Comparison of ENCODE assay signal across 20 cellular contexts in the genomic region with DNA sequence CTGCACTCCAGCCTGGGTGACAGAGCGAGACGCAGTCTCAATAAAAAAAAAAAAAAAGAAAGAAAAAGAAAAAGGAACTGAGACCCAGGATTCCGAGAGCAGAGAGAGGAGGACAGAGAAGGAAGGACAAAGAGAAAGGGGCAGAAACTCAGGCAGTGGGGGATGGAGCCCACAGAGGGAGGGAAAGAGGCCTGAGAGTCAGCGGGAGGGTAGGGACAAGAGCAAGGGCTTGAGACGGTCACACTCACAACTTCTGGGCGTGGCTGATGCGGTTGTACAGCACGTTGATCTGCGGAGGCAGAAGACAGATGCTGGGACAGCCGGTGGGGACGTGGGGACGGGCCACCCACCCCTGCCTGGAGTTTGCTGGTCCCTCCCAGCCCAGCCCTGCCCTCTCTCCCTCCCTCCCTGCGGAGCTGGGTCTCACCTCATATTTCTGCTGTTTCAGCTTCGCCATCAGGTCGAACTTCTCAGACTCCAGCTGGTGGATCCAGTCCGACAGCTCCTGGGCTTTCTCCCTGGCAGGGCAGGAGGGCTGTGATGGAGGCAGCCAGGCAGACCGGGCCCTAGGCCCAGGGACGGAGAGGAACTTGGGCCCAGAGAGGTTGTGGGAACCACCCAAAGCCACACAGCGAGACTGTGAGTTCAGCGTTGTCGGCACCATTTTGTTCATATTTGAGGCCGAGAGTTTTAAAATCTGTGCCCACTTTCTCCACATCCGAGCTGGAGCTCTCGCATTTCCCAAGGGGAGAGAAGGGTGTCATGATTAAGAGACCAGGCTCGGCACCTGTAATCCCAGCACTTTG. TPM values are rescaled to one million over a fixed set of nuclear protein-coding genes. Genes with fewer than 3 reads are reported as not detected.
A peak's percentile ranks its signal among the peaks of the same experiment; 100 is the strongest.
DNase-seq lines count a peak whose midpoint lies in the region; ATAC-seq and TF ChIP-seq lines count a peak whose summit lies in the region.
"Had no signal": no experiment of that assay in that cellular context is flagged by ENCODE, and none has a peak within 500 bp of the region (broad histone marks: within the 10 kb centered on the region; RNA-seq: fewer than 3 reads in every experiment).

No MANE protein-coding gene starts in this region.

- POLR2A ChIA-PET in RWPE1 (lab: Yijun Ruan, JAX; ENCODE audit: low non-redundant PET): no interaction called here

- H3K27ac ChIP-seq in BLaER1 treated with 17β-estradiol and CSF1 and Interleukin-3, amounts not matched to agents 10 nM and 100 nM: peak overlapping the region in 10 of 11 experiments; percentile 38 to 76 (median 60); a peak in 17 of 22 replicates
- peak overlapping the region; percentile 4; the same call in 1 of the 2 replicates for H3K27ac ChIP-seq in RWPE1
- H3K27ac ChIP-seq in prostate gland: no peak overlapping the region
- H3K27ac ChIP-seq: SJSA1 had no signal

- peaks cover 7 to 9% (median 9%) of the 10 kb centered on the region in 3 donors for H3K4me1 Mint-ChIP-seq in naive B cell
- H3K4me1 Mint-ChIP-seq in stimulated activated effector memory CD8-positive, alpha-beta T cell treated with anti-CD3 and anti-CD28 coated beads, Interleukin-12 subunit alpha, Interleukin-12 subunit beta, amount 100 ng/mL, for 72 hours: no peaks in the 10 kb centered on the region
- H3K4me1 Mint-ChIP-seq: activated naive CD4-positive, alpha-beta T cell treated with anti-CD3 and anti-CD28 coated beads, Interleukin-2, amount 50 U/mL, for 24 hours; immature natural killer cell had no signal

- 50% methylated on average over 25 of the region's 25 CpGs for WGBS in prostate gland

- ATAC-seq in naive B cell (ENCODE audit: low read depth in 2 of 2): peak; percentile 45 to 56
- no peak for ATAC-seq in GM18870 (IDR thresholded peaks at IDR 0.05; ENCODE audit: unreplicated experiment)
- ATAC-seq in HG03196 (IDR thresholded peaks at IDR 0.05; ENCODE audit: unreplicated experiment): no peak
- ATAC-seq in stimulated activated effector memory CD8-positive, alpha-beta T cell treated with anti-CD3 and anti-CD28 coated beads, Interleukin-12 subunit alpha, Interleukin-12 subunit beta, amount 100 ng/mL, for 72 hours: no peak
- ATAC-seq: right cardiac atrium had no signal

- 0 out of 20 replicates have a peak overlapping the region, but pooled peaks of 2 of the 10 experiments have one; percentile 2 to 27 for H3K4me3 ChIP-seq in BLaER1 treated with 17β-estradiol and CSF1 and Interleukin-3, amounts not matched to agents 10 nM and 100 nM
- H3K4me3 ChIP-seq in H7 (ENCODE audit: insufficient read depth, low read depth, low read length) (peak overlapping the region; percentile 17; the same call in 1 of the 2 replicates), prostate gland (no peak overlapping the region)
- H3K4me3 ChIP-seq: lung, SJSA1 had no signal

- intact Hi-C loops in prostate gland (cut with DNase I): no loop called here

- H3K9me3 Mint-ChIP-seq in naive B cell: no peaks in the 10 kb centered on the region
- no peaks in the 10 kb centered on the region for H3K9me3 Mint-ChIP-seq in stimulated activated effector memory CD8-positive, alpha-beta T cell treated with anti-CD3 and anti-CD28 coated beads, Interleukin-12 subunit alpha, Interleukin-12 subunit beta, amount 100 ng/mL, for 72 hours
- H3K9me3 Mint-ChIP-seq: activated naive CD4-positive, alpha-beta T cell treated with anti-CD3 and anti-CD28 coated beads, Interleukin-2, amount 50 U/mL, for 24 hours had no signal

- H3K4me3 Mint-ChIP-seq in naive B cell: no peak overlapping the region
- H3K4me3 Mint-ChIP-seq in stimulated activated effector memory CD8-positive, alpha-beta T cell treated with anti-CD3 and anti-CD28 coated beads, Interleukin-12 subunit alpha, Interleukin-12 subunit beta, amount 100 ng/mL, for 72 hours: no peak overlapping the region
- H3K4me3 Mint-ChIP-seq: activated naive CD4-positive, alpha-beta T cell treated with anti-CD3 and anti-CD28 coated beads, Interleukin-2, amount 50 U/mL, for 24 hours; immature natural killer cell had no signal

- no peaks in the 10 kb centered on the region for H3K9me3 ChIP-seq in BLaER1 treated with 17β-estradiol and CSF1 and Interleukin-3, amounts not matched to agents 10 nM and 100 nM (replicated peaks in 1 of 11)
- no peaks in the 10 kb centered on the region for H3K9me3 ChIP-seq in prostate gland
- H3K9me3 ChIP-seq: SJSA1 had no signal

- H3K36me3 Mint-ChIP-seq in naive B cell: no peaks in the 10 kb centered on the region
- no peaks in the 10 kb centered on the region for H3K36me3 Mint-ChIP-seq in stimulated activated effector memory CD8-positive, alpha-beta T cell treated with anti-CD3 and anti-CD28 coated beads, Interleukin-12 subunit alpha, Interleukin-12 subunit beta, amount 100 ng/mL, for 72 hours
- H3K36me3 Mint-ChIP-seq: activated naive CD4-positive, alpha-beta T cell treated with anti-CD3 and anti-CD28 coated beads, Interleukin-2, amount 50 U/mL, for 24 hours; immature natural killer cell had no signal

- DNase-seq in H7: peak; percentile 47
- no peak for DNase-seq in RWPE1 (ENCODE audit: low spot score)
- no peak for DNase-seq in naive B cell
- no peak for DNase-seq in prostate gland (ENCODE audit: low spot score)
- no peak for DNase-seq in stimulated activated effector memory CD8-positive, alpha-beta T cell treated with anti-CD3 and anti-CD28 coated beads, Interleukin-12 subunit alpha, Interleukin-12 subunit beta, amount 100 ng/mL, for 72 hours (ENCODE audit: low spot score in 2 of 2)
- DNase-seq: erythroblast; GF-D8; immature natural killer cell; KG1; NCI-H1436; NCI-H2227 treated with DMSO at 0.1 percent for 48 hours; NK-92 treated with Interleukin-12 subunit alpha and Interleukin-12 subunit beta, amount 100 ng/mL, for 24 hours; substantia nigra had no signal

- TF ChIP-seq CTCF in RWPE1 (conservative IDR thresholded peaks at IDR 0.05; ENCODE audit: low read depth) (no peak), prostate gland (IDR thresholded peaks at IDR 0.05) (no peak)

- peak overlapping the region; percentile 30 to 84 (median 71) for H3K4me2 ChIP-seq in BLaER1 treated with 17β-estradiol and CSF1 and Interleukin-3, amounts not matched to agents 10 nM and 100 nM

- peaks cover 0 to 24% (median 0%) of the 10 kb centered on the region in 11 experiments; a peak in 2 of 22 replicates for H4K20me1 ChIP-seq in BLaER1 treated with 17β-estradiol and CSF1 and Interleukin-3, amounts not matched to agents 10 nM and 100 nM

- no peaks in the 10 kb centered on the region for H3K27me3 ChIP-seq in BLaER1 treated with 17β-estradiol and CSF1 and Interleukin-3, amounts not matched to agents 10 nM and 100 nM
- H3K27me3 ChIP-seq in H7 (ENCODE audit: control insufficient read depth, insufficient read depth, low read length) (no peaks in the 10 kb centered on the region), prostate gland (replicated peaks; ENCODE audit: insufficient read depth) (peaks cover 6% of the 10 kb centered on the region)

- peak overlapping the region in 10 of 11 experiments; percentile 27 to 65 (median 40); a peak in 15 of 22 replicates for H3K9ac ChIP-seq in BLaER1 treated with 17β-estradiol and CSF1 and Interleukin-3, amounts not matched to agents 10 nM and 100 nM

- no peak for TF ChIP-seq POLR2A in prostate gland (IDR thresholded peaks at IDR 0.05)

- H3K27ac Mint-ChIP-seq in naive B cell: no peak overlapping the region
- no peak overlapping the region for H3K27ac Mint-ChIP-seq in stimulated activated effector memory CD8-positive, alpha-beta T cell treated with anti-CD3 and anti-CD28 coated beads, Interleukin-12 subunit alpha, Interleukin-12 subunit beta, amount 100 ng/mL, for 72 hours
- H3K27ac Mint-ChIP-seq: immature natural killer cell had no signal

- peaks cover 36 to 48% (median 40%) of the 10 kb centered on the region in 10 experiments for H3K4me1 ChIP-seq in BLaER1 treated with 17β-estradiol and CSF1 and Interleukin-3, amounts not matched to agents 10 nM and 100 nM
- H3K4me1 ChIP-seq in prostate gland (replicated peaks): no peaks in the 10 kb centered on the region
- H3K4me1 ChIP-seq: SJSA1 had no signal

- peaks cover 31 to 69% (median 43%) of the 10 kb centered on the region in 3 donors for H3K27me3 Mint-ChIP-seq in naive B cell

- CTCF ChIA-PET in RWPE1 (lab: Yijun Ruan, JAX): interaction anchor here (0.6 kb wide), 1 partner anchor 70 kb away, joined by 3 read pairs; no protein-coding TSS in a partner anchor

- peaks cover 0 to 44% (median 11%) of the 10 kb centered on the region in 11 experiments; a peak in 8 of 22 replicates for H3K36me3 ChIP-seq in BLaER1 treated with 17β-estradiol and CSF1 and Interleukin-3, amounts not matched to agents 10 nM and 100 nM
- H3K36me3 ChIP-seq in H7 (replicated peaks; ENCODE audit: control insufficient read depth, insufficient read depth, low read length): peaks cover 1% of the 10 kb centered on the region
- no peaks in the 10 kb centered on the region for H3K36me3 ChIP-seq in prostate gland
- H3K36me3 ChIP-seq: SJSA1 had no signal

RNA-seq across cellular contexts. Expression of a gene that starts 15.2 kb away (rescaled TPM):
- total RNA-seq in H7 (2014; rRNA removed; shearing (Covaris generic)): 33.8 and 44.8 TPM in 2 replicates
- not detected for polyA plus RNA-seq in naive B cell (ENCODE audit: low read depth in 6 of 6)
- 10 to 100 TPM in 1 of 2 donors, 1 to 10 TPM in 1; 8.5 to 87.9 TPM for total RNA-seq in prostate gland
- polyA plus RNA-seq: immature natural killer cell had no signal

RNA-seq across cellular contexts. Expression of a gene that starts 16.4 kb away (rescaled TPM):
- 57.5 and 66.4 TPM in 2 replicates for total RNA-seq in H7 (2014; rRNA removed; shearing (Covaris generic))
- polyA plus RNA-seq in naive B cell (ENCODE audit: low read depth in 6 of 6): 1 to 10 TPM; 1.0 to 8.1 (median 3.2) TPM
- 100 to 1,000 TPM in 1 of 2 donors, 10 to 100 TPM in 1; 67.8 to 164 TPM for total RNA-seq in prostate gland

RNA-seq across cellular contexts. Expression of a gene that starts 23.7 kb away (rescaled TPM):
- total RNA-seq in H7 (2014; rRNA removed; shearing (Covaris generic)): 6.5 and 11.6 TPM in 2 replicates
- not detected for polyA plus RNA-seq in naive B cell (ENCODE audit: low read depth in 6 of 6)
- 10 to 100 TPM in 1 of 2 donors, not detected in 1; 12.4 TPM for total RNA-seq in prostate gland
- total RNA-seq: SJSA1 had no signal

RNA-seq across cellular contexts. Expression of a gene that starts 32.6 kb away (rescaled TPM):
- total RNA-seq in H7 (2014; rRNA removed; shearing (Covaris generic)): 0.15 and 2.2 TPM in 2 replicates
- polyA plus RNA-seq in naive B cell (ENCODE audit: low read depth in 6 of 6): not detected
- total RNA-seq in prostate gland: 10 to 100 TPM in 1 of 2 donors, under 1 TPM in 1; 0.55 to 16.1 TPM
- polyA plus RNA-seq: immature natural killer cell had no signal

RNA-seq across cellular contexts. Expression of a gene that starts 46.2 kb away (rescaled TPM):
- total RNA-seq in H7 (2014; rRNA removed; shearing (Covaris generic)): 0.26 and 0.31 TPM in 2 replicates
- polyA plus RNA-seq in naive B cell (ENCODE audit: low read depth in 6 of 6): 1 to 10 TPM in 5 of 6 donors, under 1 TPM in 1; 0.92 to 2.6 (median 1.6) TPM
- total RNA-seq in prostate gland: 1 to 10 TPM in 1 of 2 donors, not detected in 1; 4.3 TPM
- total RNA-seq: SJSA1 had no signal

Comparison
In these comparisons a context has a peak if more than half of its experiments do, and no peak if none do; other contexts are left out.
1. H3K27ac ChIP-seq: peak in BLaER1 treated with 17β-estradiol and CSF1 and Interleukin-3, amounts not matched to agents 10 nM and 100 nM (10 of 11) and RWPE1 (single experiment); none in prostate gland (0 of 2).
2. ATAC-seq: peak in naive B cell (2 of 2); none in GM18870 (single experiment), HG03196 (single experiment) and stimulated activated effector memory CD8-positive, alpha-beta T cell treated with anti-CD3 and anti-CD28 coated beads, Interleukin-12 subunit alpha, Interleukin-12 subunit beta, amount 100 ng/mL, for 72 hours (single experiment).